In genomic region chr13:108176685-108177274, GRCh38 we compare ENCODE assay signal across 8 cellular contexts. TPM values are rescaled to one million over a fixed set of nuclear protein-coding genes. Genes with fewer than 3 reads are reported as not detected.
DNase-seq lines count a peak whose midpoint lies in the region; ATAC-seq and FAIRE-seq lines count a peak whose summit lies in the region.

No MANE protein-coding gene starts in this region.

- H3K4me1 Mint-ChIP-seq in CD8-positive, alpha-beta memory T cell = no peaks in the 10 kb centered on the region
- no peaks in the 10 kb centered on the region for H3K4me1 Mint-ChIP-seq in activated naive CD4-positive, alpha-beta T cell treated with anti-CD3 and anti-CD28 coated beads for 36 hours (ENCODE audit: low read depth)

- H3K4me1 ChIP-seq in CD8-positive, alpha-beta memory T cell (ENCODE audit: insufficient read depth, low read length) = no peaks in the 10 kb centered on the region

- H3K9me3 Mint-ChIP-seq in CD8-positive, alpha-beta memory T cell = peaks cover 2 to 11% (median 5%) of the 10 kb centered on the region in 5 donors
- peaks cover 5% of the 10 kb centered on the region for H3K9me3 Mint-ChIP-seq in activated naive CD4-positive, alpha-beta T cell treated with anti-CD3 and anti-CD28 coated beads for 36 hours

- CTCF ChIA-PET in CD8-positive, alpha-beta memory T cell (lab: Charles Lee) = interaction anchor here (0.7 to 0.8 kb wide), 2 partner anchors 43 to 397 kb away, joined by 3 read pairs; no protein-coding TSS in a partner anchor
- CTCF ChIA-PET in activated naive CD4-positive, alpha-beta T cell treated with anti-CD3 and anti-CD28 coated beads for 36 hours (lab: Charles Lee) = interaction anchor here (0.7 kb wide), 1 partner anchor 105 kb away, joined by 5 read pairs; no protein-coding TSS in a partner anchor

- no peak overlapping the region for H3K4me3 Mint-ChIP-seq in CD8-positive, alpha-beta memory T cell
- no peak overlapping the region for H3K4me3 Mint-ChIP-seq in activated naive CD4-positive, alpha-beta T cell treated with anti-CD3 and anti-CD28 coated beads for 36 hours

- peak; percentile 71 for ATAC-seq in GM21390 (IDR thresholded peaks at IDR 0.05; ENCODE audit: unreplicated experiment)
- no peak for ATAC-seq in HG03097 (IDR thresholded peaks at IDR 0.05; ENCODE audit: low FRiP score, unreplicated experiment)

- H3K27ac ChIP-seq in CD8-positive, alpha-beta memory T cell (ENCODE audit: low read depth, low read length) = no peak overlapping the region

- H3K36me3 Mint-ChIP-seq in CD8-positive, alpha-beta memory T cell = peaks cover 0 to 6% (median 0%) of the 10 kb centered on the region in 3 donors
- peaks cover 1% of the 10 kb centered on the region for H3K36me3 Mint-ChIP-seq in activated naive CD4-positive, alpha-beta T cell treated with anti-CD3 and anti-CD28 coated beads for 36 hours (ENCODE audit: low read depth)

- H3K4me3 ChIP-seq in CD8-positive, alpha-beta memory T cell (ENCODE audit: low read length) = no peak overlapping the region

- peak; percentile 89 for FAIRE-seq in islet of Langerhans (lab: Jason Lieb, UNC)

- no peaks in the 10 kb centered on the region for H3K27me3 ChIP-seq in CD8-positive, alpha-beta memory T cell (ENCODE audit: insufficient read depth, low read length, poor library complexity, severe bottlenecking)

- peaks cover 0 to 5% of the 10 kb centered on the region in 2 donors for H3K27me3 Mint-ChIP-seq in CD8-positive, alpha-beta memory T cell
- no peaks in the 10 kb centered on the region for H3K27me3 Mint-ChIP-seq in activated naive CD4-positive, alpha-beta T cell treated with anti-CD3 and anti-CD28 coated beads for 36 hours (ENCODE audit: low read depth)

- H3K36me3 ChIP-seq in CD8-positive, alpha-beta memory T cell (ENCODE audit: insufficient read depth, low read length) = no peaks in the 10 kb centered on the region

- POLR2A ChIA-PET in CD8-positive, alpha-beta memory T cell (lab: Charles Lee) = no interaction called here

- no peaks in the 10 kb centered on the region for H3K9me3 ChIP-seq in CD8-positive, alpha-beta memory T cell (ENCODE audit: low read length)

- intact Hi-C loops in activated naive CD4-positive, alpha-beta T cell treated with anti-CD3 and anti-CD28 coated beads for 36 hours (cut with micrococcal nuclease) = loop anchor here (1.0 to 2.0 kb wide), 2 partner anchors 44 to 720 kb away; no protein-coding TSS in a partner anchor

- peak in 4 of 5 donors; percentile 28 to 62 (median 37) for DNase-seq in CD8-positive, alpha-beta memory T cell
- DNase-seq in RKO (ENCODE audit: low spot score) (peak; percentile 46), NCI-H1105 treated with DMSO at 0.1 percent for 48 hours (lab: John Stamatoyannopoulos, UW) (no peak)
- peak; percentile 75 for DNase-seq in activated naive CD4-positive, alpha-beta T cell treated with anti-CD3 and anti-CD28 coated beads for 36 hours
- peak; percentile 25 for DNase-seq in stimulated activated CD8-positive, alpha-beta memory T cell treated with anti-CD3 and anti-CD28 coated beads, Interleukin-7, amount 100 ng/mL, for 24 hours (ENCODE audit: low read depth)

- H3K27ac Mint-ChIP-seq in CD8-positive, alpha-beta memory T cell = no peak overlapping the region
- H3K27ac Mint-ChIP-seq in activated naive CD4-positive, alpha-beta T cell treated with anti-CD3 and anti-CD28 coated beads for 36 hours = no peak overlapping the region

RNA-seq across cellular contexts. Expression of gene LIG4, which starts 38.6 kb away (rescaled TPM):
- 1 to 10 TPM; 9.3 TPM for total RNA-seq in CD8-positive, alpha-beta memory T cell
- 6.9 TPM for polyA plus RNA-seq in CD8-positive, alpha-beta memory T cell
- 1 to 10 TPM; 4.9 to 5.4 TPM for total RNA-seq in activated naive CD4-positive, alpha-beta T cell treated with anti-CD3 and anti-CD28 coated beads for 36 hours

RNA-seq across cellular contexts. Expression of gene ABHD13, which starts 41.4 kb away (rescaled TPM):
- total RNA-seq in CD8-positive, alpha-beta memory T cell = 1 to 10 TPM; 6.9 to 7.4 TPM
- polyA plus RNA-seq in CD8-positive, alpha-beta memory T cell = 10.3 TPM
- 1 to 10 TPM; 3.4 to 3.8 TPM for total RNA-seq in activated naive CD4-positive, alpha-beta T cell treated with anti-CD3 and anti-CD28 coated beads for 36 hours
